22 cellular contexts compared by ENCODE assay signal in the genomic region with DNA sequence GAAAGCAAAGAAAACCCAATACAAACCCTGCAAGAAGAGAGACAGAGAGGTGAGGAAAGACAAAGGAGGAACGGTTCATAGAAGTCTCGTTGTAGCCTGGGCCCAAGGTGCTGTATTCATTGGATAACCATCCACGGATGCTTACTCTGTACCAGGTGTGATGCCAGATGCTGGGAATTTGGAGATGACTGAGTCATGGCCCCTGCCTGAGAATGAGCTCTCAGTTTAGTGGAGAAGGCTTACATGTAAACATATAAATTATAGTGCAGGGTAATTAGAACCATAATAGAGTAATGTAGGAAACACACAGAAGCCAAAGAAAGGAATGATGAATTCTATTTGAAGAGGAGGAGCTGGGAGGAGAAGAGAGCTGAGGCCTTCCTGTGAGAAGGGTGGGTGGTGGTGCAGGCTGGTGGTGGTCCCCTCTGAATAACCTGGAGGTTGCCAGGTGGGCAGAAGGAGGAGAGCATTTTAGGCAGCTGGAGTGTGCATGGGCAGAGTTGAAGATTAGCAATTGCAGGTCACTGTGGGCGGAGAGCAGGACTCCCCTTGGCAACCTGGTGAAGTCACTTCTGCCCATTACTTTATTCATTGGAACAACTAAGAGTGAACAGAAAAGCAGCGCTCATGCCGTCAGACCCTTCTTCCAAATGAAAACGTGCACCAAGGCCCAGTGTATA. TPM values are rescaled to one million over a fixed set of nuclear protein-coding genes. Genes with fewer than 3 reads are reported as not detected.
DNase-seq lines count a peak whose midpoint lies in the region; ATAC-seq, FAIRE-seq and TF ChIP-seq lines count a peak whose summit lies in the region.
"Had no signal": no experiment of that assay in that cellular context is flagged by ENCODE, and none has a peak within 500 bp of the region (broad histone marks: within the 10 kb centered on the region; RNA-seq: fewer than 3 reads in every experiment).

No MANE protein-coding gene starts in this region.

- no peaks in the 10 kb centered on the region for H3K36me3 Mint-ChIP-seq in mesothelial cell of epicardium
- H3K36me3 Mint-ChIP-seq: IgD-negative memory B cell had no signal

- peak overlapping the region; percentile 66 for H3K27ac Mint-ChIP-seq in mesothelial cell of epicardium
- H3K27ac Mint-ChIP-seq: CD4-positive, alpha-beta T cell; IgD-negative memory B cell had no signal

- H3K4me1 Mint-ChIP-seq in mesothelial cell of epicardium = peaks cover 16% of the 10 kb centered on the region

- ATAC-seq in GM18870 (IDR thresholded peaks at IDR 0.05; ENCODE audit: unreplicated experiment) = no peak

- H3K4me3 Mint-ChIP-seq in mesothelial cell of epicardium = no peak overlapping the region
- H3K4me3 Mint-ChIP-seq: CD4-positive, alpha-beta T cell; IgD-negative memory B cell had no signal

- no peak for FAIRE-seq in GM12891 (lab: Jason Lieb, UNC)
- FAIRE-seq: GM18507 had no signal

- DNase-seq in CD1c-positive myeloid dendritic cell (ENCODE audit: extremely low spot score) (peak; percentile 23), DMS 273 treated with DMSO at 0.1 percent for 48 hours (lab: John Stamatoyannopoulos, UW) (peak; percentile 33), NCI-H2081 treated with DMSO at 0.1 percent for 48 hours (lab: John Stamatoyannopoulos, UW) (peak; percentile 10), mesothelial cell of epicardium (ENCODE audit: low spot score in 2 of 2, unreplicated experiment in 2 of 2) (no peak), GM12891 (ENCODE audit: insufficient read length, low spot score) (no peak), SIG-M5 (lab: John Stamatoyannopoulos, UW) (no peak), COLO829 (ENCODE audit: low spot score) (no peak)
- DNase-seq: AML-193; CD4-positive, alpha-beta T cell; HCEC 1CT; MV-4-11; NCI-H2029; NCI-H345; NCI-H526 treated with DMSO at 0.1 percent for 48 hours; Peyer's patch; SHP77; T-helper 2 cell had no signal

- TF ChIP-seq CTCF in mesothelial cell of epicardium (IDR thresholded peaks at IDR 0.05; ENCODE audit: unreplicated experiment) = no peak

- H3K9me3 Mint-ChIP-seq in mesothelial cell of epicardium = no peaks in the 10 kb centered on the region
- H3K9me3 Mint-ChIP-seq: CD4-positive, alpha-beta T cell; IgD-negative memory B cell had no signal

- H3K27me3 Mint-ChIP-seq in mesothelial cell of epicardium (ENCODE audit: low read depth) = no peaks in the 10 kb centered on the region
- H3K27me3 Mint-ChIP-seq: CD4-positive, alpha-beta T cell; IgD-negative memory B cell had no signal

- TF ChIP-seq POLR2A in GM12891 (IDR thresholded peaks at IDR 0.05; ENCODE audit: low read depth, low read length) = no peak

TF ChIP-seq in GM12891, 5 proteins besides CTCF, POLR2A, EP300 and RAD21:
- TF ChIP-seq TAF1 (IDR thresholded peaks at IDR 0.05; ENCODE audit: low read depth, low read length) (no peak), POLR2AphosphoS5 (IDR thresholded peaks at IDR 0.05; ENCODE audit: low read depth, low read length) (no peak), SPI1 (IDR thresholded peaks at IDR 0.05; ENCODE audit: low read depth, low read length) (no peak), PAX5 (IDR thresholded peaks at IDR 0.05; ENCODE audit: insufficient read depth, low read length, severe bottlenecking) (no peak), POU2F2 (IDR thresholded peaks at IDR 0.05; ENCODE audit: low read depth, low read length) (no peak)
TF ChIP-seq in GM12891: peak in this region for 0.

RNA-seq across cellular contexts. Expression of gene ZG16, which starts 7.7 kb away (rescaled TPM):
- 0.11 to 0.20 TPM (median 0.20 TPM) in 3 replicates for total RNA-seq in mesothelial cell of epicardium
- not detected for polyA plus RNA-seq in GM12891 (2012; ENCODE audit: low read depth, missing spikeins)
- total RNA-seq: CD4-positive, alpha-beta T cell; HT1080; LHCN-M2 had no signal
- polyA plus RNA-seq: IgD-negative memory B cell had no signal

RNA-seq across cellular contexts. Expression of gene KIF22, which starts 20.2 kb away (rescaled TPM):
- 72.6 to 78.3 TPM (median 76.9 TPM) in 3 replicates for total RNA-seq in mesothelial cell of epicardium
- 52.3 TPM for polyA plus RNA-seq in GM12891 (2012; ENCODE audit: low read depth, missing spikeins)

RNA-seq across cellular contexts. Expression of gene C16orf54, which starts 24.6 kb away (rescaled TPM):
- total RNA-seq in mesothelial cell of epicardium = not detected in 3 replicates
- 1.1 TPM for polyA plus RNA-seq in GM12891 (2012; ENCODE audit: low read depth, missing spikeins)
- total RNA-seq: LHCN-M2 had no signal

RNA-seq across cellular contexts. Expression of gene MAZ, which starts 35.9 kb away (rescaled TPM):
- total RNA-seq in mesothelial cell of epicardium = 345 to 360 TPM (median 349 TPM) in 3 replicates
- polyA plus RNA-seq in GM12891 (2012; ENCODE audit: low read depth, missing spikeins) = 133 TPM

RNA-seq across cellular contexts. Expression of gene PRRT2, which starts 41.6 kb away (rescaled TPM):
- 24.6 to 25.5 TPM (median 24.7 TPM) in 3 replicates for total RNA-seq in mesothelial cell of epicardium
- polyA plus RNA-seq in GM12891 (2012; ENCODE audit: low read depth, missing spikeins) = 0.36 TPM
- polyA plus RNA-seq: IgD-negative memory B cell had no signal

Comparison
In these comparisons a context has a peak if more than half of its experiments do, and no peak if none do; other contexts are left out.
1. DNase-seq: peak in CD1c-positive myeloid dendritic cell (single experiment), DMS 273 treated with DMSO at 0.1 percent for 48 hours (single experiment) and NCI-H2081 treated with DMSO at 0.1 percent for 48 hours (single experiment); none in mesothelial cell of epicardium (0 of 2), GM12891 (single experiment), SIG-M5 (single experiment) and COLO829 (single experiment).